Comparison of ENCODE assay signal across 8 cellular contexts in the genomic region with DNA sequence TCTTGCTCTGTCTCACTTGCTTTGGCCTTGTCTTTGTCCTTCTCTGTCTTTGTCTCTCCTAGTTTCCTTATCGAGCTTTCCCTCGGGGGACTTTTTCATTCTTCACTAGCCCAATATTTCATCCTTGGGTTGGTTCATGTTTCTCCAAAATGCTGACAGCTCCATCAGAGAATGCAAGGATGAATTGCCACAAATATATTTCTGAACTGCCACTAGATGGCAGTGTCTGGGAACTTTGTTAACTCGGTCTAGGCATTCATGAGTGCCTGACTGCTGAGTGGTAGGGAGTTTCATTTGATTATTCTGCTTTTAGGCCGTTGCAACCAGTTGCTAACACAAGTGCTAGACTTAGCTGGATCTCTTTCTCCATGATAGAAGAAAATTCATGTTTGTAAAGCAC.
A peak's percentile ranks its signal among the peaks of the same experiment; 100 is the strongest.
DNase-seq lines count a peak whose midpoint lies in the region; ATAC-seq and TF ChIP-seq lines count a peak whose summit lies in the region.

No MANE protein-coding gene starts in this region.

- ATAC-seq in GM18861 (IDR thresholded peaks at IDR 0.05; ENCODE audit: unreplicated experiment), result peak; percentile 88
- ATAC-seq in HG02973 (IDR thresholded peaks at IDR 0.05; ENCODE audit: unreplicated experiment), result no peak

- no peaks in the 10 kb centered on the region for H3F3A ChIP-seq in smooth muscle cell (ENCODE audit: low read depth)

- POLR2A ChIA-PET in AG04450 (lab: Yijun Ruan, JAX), result no interaction called here

- no peak overlapping the region for H3K4me3 ChIP-seq in AG04450 (ENCODE audit: low read depth, low read length)
- no peak overlapping the region for H3K4me3 ChIP-seq in ascending aorta
- no peak overlapping the region for H3K4me3 ChIP-seq in hepatocyte
- H3K4me3 ChIP-seq in smooth muscle cell, result no peak overlapping the region

- H3K9me2 ChIP-seq in hepatocyte (replicated peaks; ENCODE audit: insufficient read depth), result no peaks in the 10 kb centered on the region

- no peaks in the 10 kb centered on the region for H3K27me3 ChIP-seq in AG04450 (ENCODE audit: control insufficient read depth, insufficient read depth, low read length)
- no peaks in the 10 kb centered on the region for H3K27me3 ChIP-seq in ascending aorta
- no peaks in the 10 kb centered on the region for H3K27me3 ChIP-seq in hepatocyte
- no peaks in the 10 kb centered on the region for H3K27me3 ChIP-seq in smooth muscle cell (ENCODE audit: low read depth)

- no peaks in the 10 kb centered on the region for H3K79me2 ChIP-seq in hepatocyte
- no peaks in the 10 kb centered on the region for H3K79me2 ChIP-seq in smooth muscle cell (ENCODE audit: low read depth)

- no peaks in the 10 kb centered on the region for H3K4me1 ChIP-seq in ascending aorta
- no peaks in the 10 kb centered on the region for H3K4me1 ChIP-seq in hepatocyte (ENCODE audit: insufficient read depth)
- no peaks in the 10 kb centered on the region for H3K4me1 ChIP-seq in smooth muscle cell (ENCODE audit: low read depth)

- H2AFZ ChIP-seq in hepatocyte, result peak overlapping the region; percentile 13
- H2AFZ ChIP-seq in smooth muscle cell (ENCODE audit: low read depth), result no peak overlapping the region

- intact Hi-C loops in ascending aorta (cut with DNase I), result loop anchor here (5.0 kb wide), 1 partner anchor 340 kb away; no protein-coding TSS in a partner anchor

- WGBS in hepatocyte (ENCODE audit: low lambda C conversion rate, missing lambda C conversion rate), result 19% methylated on average over 4 of the region's 4 CpGs
- WGBS in smooth muscle cell (ENCODE audit: low lambda C conversion rate), result 18% methylated on average over 4 of the region's 4 CpGs

- H3K9me3 ChIP-seq in AG04450 (ENCODE audit: control insufficient read depth, insufficient read depth, low read length) (no peaks in the 10 kb centered on the region), ascending aorta (peaks cover 0 to 13% of the 10 kb centered on the region in 2 donors), hepatocyte (ENCODE audit: low read depth) (no peaks in the 10 kb centered on the region), smooth muscle cell (replicated peaks; ENCODE audit: low read depth) (no peaks in the 10 kb centered on the region)

- CTCF ChIA-PET in AG04450 (lab: Charles Lee), result interaction anchor here (0.6 to 2.8 kb wide), 45 partner anchors 11 to 432 kb away, joined by 3 to 40 read pairs (median 4); a partner anchor contains a TSS

- H3K36me3 ChIP-seq in ascending aorta (no peaks in the 10 kb centered on the region), hepatocyte (replicated peaks; ENCODE audit: insufficient read depth, low read depth) (no peaks in the 10 kb centered on the region), smooth muscle cell (ENCODE audit: low read depth) (no peaks in the 10 kb centered on the region)

- H3K27ac ChIP-seq in AG04450 (ENCODE audit: low read depth, low read length), result no peak overlapping the region
- no peak overlapping the region for H3K27ac ChIP-seq in ascending aorta
- H3K27ac ChIP-seq in hepatocyte, result no peak overlapping the region
- no peak overlapping the region for H3K27ac ChIP-seq in smooth muscle cell (ENCODE audit: low read depth)

- DNase-seq in AG04450 (ENCODE audit: low read depth, low spot score) (peak; percentile 15), HT-29 (ENCODE audit: low spot score) (peak; percentile 75), ascending aorta (ENCODE audit: low spot score in 2 of 2) (no peak), hepatocyte (ENCODE audit: low spot score) (peak; percentile 72), smooth muscle cell (lab: John Stamatoyannopoulos, UW; ENCODE audit: unreplicated experiment) (no peak), NCI-H2081 (lab: John Stamatoyannopoulos, UW) (no peak)

- TF ChIP-seq CTCF in AG04450 (IDR thresholded peaks at IDR 0.05; ENCODE audit: low read depth, low read length) (peak; percentile 51), ascending aorta (IDR thresholded peaks at IDR 0.05) (peak; percentile 43 to 66 (median 56)), hepatocyte (IDR thresholded peaks at IDR 0.05; ENCODE audit: poor library complexity) (peak; percentile 54), smooth muscle cell (IDR thresholded peaks at IDR 0.05; ENCODE audit: borderline replicate concordance, insufficient read depth, poor library complexity, severe bottlenecking) (peak; percentile 52)

- no peak overlapping the region for H3K9ac ChIP-seq in smooth muscle cell (ENCODE audit: low read depth)

- H3K4me2 ChIP-seq in hepatocyte, result peak overlapping the region; percentile 34
- peak overlapping the region; percentile 16 for H3K4me2 ChIP-seq in smooth muscle cell

- H4K20me1 ChIP-seq in hepatocyte (ENCODE audit: insufficient read depth, poor library complexity, severe bottlenecking) (no peaks in the 10 kb centered on the region), smooth muscle cell (ENCODE audit: low read depth) (no peaks in the 10 kb centered on the region)

Comparison
In these comparisons a context has a peak if more than half of its experiments do, and no peak if none do; other contexts are left out.
1. DNase-seq: peak in AG04450 (single experiment), HT-29 (single experiment) and hepatocyte (single experiment); none in ascending aorta (0 of 2), smooth muscle cell (single experiment) and NCI-H2081 (0 of 2).
2. Peak in every context shown above with its lines, with median percentiles within 50 percentile points of each other: CTCF ChIP-seq.